In genomic region chr2:13524492-13524891, GRCh38 we compare ENCODE assay signal across 28 cellular contexts.
DNase-seq lines count a peak whose midpoint lies in the region; ATAC-seq, FAIRE-seq and TF ChIP-seq lines count a peak whose summit lies in the region.
"Had no signal": no experiment of that assay in that cellular context is flagged by ENCODE, and none has a peak within 500 bp of the region (broad histone marks: within the 10 kb centered on the region; RNA-seq: fewer than 3 reads in every experiment).

No MANE protein-coding gene starts in this region.

- peak overlapping the region; percentile 47 for H2AFZ ChIP-seq in MM.1S (ENCODE audit: low read length)

- H3K79me2 ChIP-seq in MM.1S (ENCODE audit: low read length): 0 out of 2 replicates have a peak, but pooled peaks cover 2% of the 10 kb centered on the region

- ATAC-seq in GM21390 (IDR thresholded peaks at IDR 0.05; ENCODE audit: unreplicated experiment) (peak; percentile 25), HG02938 (IDR thresholded peaks at IDR 0.05; ENCODE audit: unreplicated experiment) (peak; percentile 27)
- ATAC-seq: activated T-helper 17 cell treated with anti-CD3 and anti-CD28 coated beads, Interleukin-2, amount 50 U/mL, for 72 hours; left lobe of liver had no signal

- no peaks in the 10 kb centered on the region for H3K36me3 ChIP-seq in MM.1S (replicated peaks; ENCODE audit: insufficient read depth, low read length)
- H3K36me3 ChIP-seq: esophagus squamous epithelium, WERI-Rb-1 had no signal

- no peak for TF ChIP-seq POLR2A in GM12891 (IDR thresholded peaks at IDR 0.05; ENCODE audit: low read depth, low read length)

- H3K4me2 ChIP-seq in MM.1S (ENCODE audit: low read depth, low read length): peak overlapping the region; percentile 92

- FAIRE-seq in GM12891 (lab: Jason Lieb, UNC): no peak
- FAIRE-seq: A204.1, astrocyte, frontal cortex, H54 had no signal

- TF ChIP-seq CTCF in MM.1S (IDR thresholded peaks at IDR 0.05; ENCODE audit: low read length): no peak

- no peak for DNase-seq in GM12891 (ENCODE audit: insufficient read length, low spot score)
- DNase-seq in MM.1S: peak; percentile 67
- no peak for DNase-seq in NCI-H2107 (lab: John Stamatoyannopoulos, UW)
- no peak for DNase-seq in NCI-H2196 treated with DMSO at 0.1 percent for 48 hours (lab: John Stamatoyannopoulos, UW; ENCODE audit: unreplicated experiment)
- DNase-seq in KG1 (lab: John Stamatoyannopoulos, UW): no peak
- no peak for DNase-seq in SIG-M5 (lab: John Stamatoyannopoulos, UW)
- DNase-seq: activated CD4-positive, alpha-beta T cell treated with anti-CD3 and anti-CD28 coated beads, Interleukin-2, amount 10 ng/mL, durations not matched to agents 7 days and 5 days; central memory CD4-positive, alpha-beta T cell; DMS79; esophagus squamous epithelium; GF-D8; hippocampal formation; immature natural killer cell; naive B cell; NCI-H187 treated with DMSO at 0.1 percent for 48 hours; NCI-H748 treated with DMSO at 0.1 percent for 48 hours; SHP77; T-helper 9 cell; WERI-Rb-1 had no signal

- H3K9me3 ChIP-seq in MM.1S (replicated peaks; ENCODE audit: insufficient read depth, low read length): no peaks in the 10 kb centered on the region
- H3K9me3 ChIP-seq: esophagus squamous epithelium had no signal

- H3K4me3 ChIP-seq in MM.1S (ENCODE audit: low read length): peak overlapping the region; percentile 53
- H3K4me3 ChIP-seq: esophagus squamous epithelium, skin epidermis had no signal

- no peaks in the 10 kb centered on the region for H4K20me1 ChIP-seq in MM.1S (ENCODE audit: insufficient read depth, low read length)

- H3K4me1 ChIP-seq in MM.1S (ENCODE audit: low read length): peaks cover 35% of the 10 kb centered on the region

- peaks cover 35% of the 10 kb centered on the region for H3F3A ChIP-seq in MM.1S (ENCODE audit: insufficient read depth, low read length)

- H3K27ac ChIP-seq in MM.1S (ENCODE audit: low read length): peak overlapping the region; percentile 97
- H3K27ac ChIP-seq: WERI-Rb-1 had no signal

- H3K27me3 ChIP-seq in MM.1S (replicated peaks; ENCODE audit: insufficient read depth, low read length): no peaks in the 10 kb centered on the region
- H3K27me3 ChIP-seq: esophagus squamous epithelium had no signal

- peak overlapping the region; percentile 78 for H3K9ac ChIP-seq in MM.1S (ENCODE audit: low read length)

- H3K9me2 ChIP-seq in MM.1S (replicated peaks; ENCODE audit: insufficient read depth, low read length): no peaks in the 10 kb centered on the region

TF ChIP-seq in GM12891, 5 proteins besides CTCF, POLR2A, EP300 and RAD21:
- TF ChIP-seq PAX5 (IDR thresholded peaks at IDR 0.05; ENCODE audit: insufficient read depth, low read length, severe bottlenecking) (no peak), SPI1 (IDR thresholded peaks at IDR 0.05; ENCODE audit: low read depth, low read length) (peak; percentile 52; the same call in 1 of the 2 replicates)
